ENCODE assay signal across 16 cellular contexts in the genomic region with DNA sequence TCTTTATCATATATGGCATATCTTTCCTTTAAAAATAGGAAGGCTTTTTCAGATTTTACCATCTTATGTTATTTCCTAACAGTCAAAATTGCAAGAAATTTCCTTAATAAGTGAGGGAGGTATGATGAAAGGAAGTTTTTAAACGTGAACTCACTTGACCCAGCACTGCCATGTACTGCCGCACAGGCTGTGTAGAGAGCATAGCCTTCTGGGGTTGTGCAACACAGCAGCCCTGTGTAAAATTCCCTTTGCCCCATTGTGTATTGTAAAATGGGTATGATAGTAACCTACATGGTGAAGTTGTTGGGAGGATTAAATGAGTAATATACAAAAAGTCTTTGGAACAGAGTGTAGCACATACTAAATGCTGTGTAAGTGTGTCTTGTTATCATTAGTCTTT.
DNase-seq lines count a peak whose midpoint lies in the region; ATAC-seq, FAIRE-seq and TF ChIP-seq lines count a peak whose summit lies in the region.
"Had no signal": no experiment of that assay in that cellular context is flagged by ENCODE, and none has a peak within 500 bp of the region (broad histone marks: within the 10 kb centered on the region; RNA-seq: fewer than 3 reads in every experiment).

No MANE protein-coding gene starts in this region.

- no peak for TF ChIP-seq CTCF in HepG2 (CRISPR knock-in tag; IDR thresholded peaks at IDR 0.05)
- no peak for TF ChIP-seq CTCF in right lobe of liver (IDR thresholded peaks at IDR 0.05)

- peaks cover 8 to 9% of the 10 kb centered on the region in 2 donors for H3K27me3 Mint-ChIP-seq in CD4-positive, alpha-beta memory T cell
- H3K27me3 Mint-ChIP-seq: CD4-positive, CD25-positive, alpha-beta regulatory T cell had no signal

- H3K27me3 ChIP-seq in HepG2 (ENCODE audit: control insufficient read depth in 1 of 2, insufficient read depth in 2 of 2, low read length in 2 of 2) (peaks cover 0 to 3% of the 10 kb centered on the region in 2 experiments; a peak in 1 of 5 replicates), right lobe of liver (no peaks in the 10 kb centered on the region)
- no peaks in the 10 kb centered on the region for H3K27me3 ChIP-seq in effector memory CD4-positive, alpha-beta T cell (replicated peaks; ENCODE audit: control insufficient read depth, insufficient read depth, low read length, poor library complexity, severe bottlenecking)
- no peaks in the 10 kb centered on the region for H3K27me3 ChIP-seq in CD4-positive, alpha-beta memory T cell (ENCODE audit: insufficient read depth, low read length)

- H3K4me2 ChIP-seq in HepG2 (ENCODE audit: low read depth, low read length): no peak overlapping the region

- no peak overlapping the region for H3K27ac Mint-ChIP-seq in CD4-positive, alpha-beta memory T cell
- H3K27ac Mint-ChIP-seq: CD4-positive, CD25-positive, alpha-beta regulatory T cell had no signal

- FAIRE-seq in HepG2 (lab: Jason Lieb, UNC): no peak
- FAIRE-seq: A204.1, GM12892, HTR-8/SVneo had no signal

- no peaks in the 10 kb centered on the region for H4K20me1 ChIP-seq in HepG2 (ENCODE audit: insufficient read depth, low read length)

- H3K9ac ChIP-seq in HepG2 (ENCODE audit: insufficient read depth, low read depth, low read length): no peak overlapping the region

- H3K4me1 Mint-ChIP-seq in CD4-positive, alpha-beta memory T cell: peaks cover 0 to 12% (median 7%) of the 10 kb centered on the region in 4 donors

- H3K9me3 Mint-ChIP-seq in CD4-positive, alpha-beta memory T cell: peaks cover 0 to 4% (median under 1%) of the 10 kb centered on the region in 8 donors

- POLR2A ChIA-PET in HepG2 (lab: Yijun Ruan, JAX): no interaction called here
- POLR2A ChIA-PET in CD4-positive, alpha-beta memory T cell (lab: Charles Lee; ENCODE audit: partially characterized antibody): no interaction called here

- no peak overlapping the region for H2AFZ ChIP-seq in HepG2 (ENCODE audit: low read length)

- no peaks in the 10 kb centered on the region for H3K36me3 Mint-ChIP-seq in CD4-positive, alpha-beta memory T cell

- intact Hi-C loops in HepG2 (cut with micrococcal nuclease; ENCODE audit: unreplicated experiment): no loop called here
- intact Hi-C loops in right lobe of liver (cut with DNase I): no loop called here
- intact Hi-C loops in CD4-positive, alpha-beta memory T cell (cut with micrococcal nuclease): no loop called here

- BruUV-seq in HepG2 (replicated peaks; lab: Mats Ljungman, UMichigan): no TSS peak

- H3K36me3 ChIP-seq in HepG2 (replicated peaks in 1 of 2; ENCODE audit: control insufficient read depth in 1 of 2, insufficient read depth in 2 of 2, low read length in 2 of 2) (no peaks in the 10 kb centered on the region), right lobe of liver (no peaks in the 10 kb centered on the region)
- H3K36me3 ChIP-seq in effector memory CD4-positive, alpha-beta T cell (ENCODE audit: control insufficient read depth, insufficient read depth, low read length): no peaks in the 10 kb centered on the region
- no peaks in the 10 kb centered on the region for H3K36me3 ChIP-seq in CD4-positive, alpha-beta memory T cell (ENCODE audit: insufficient read depth, low read length)

- no peaks in the 10 kb centered on the region for H3K4me1 ChIP-seq in HepG2 (ENCODE audit: insufficient read depth, low read length)
- H3K4me1 ChIP-seq in right lobe of liver: no peaks in the 10 kb centered on the region
- H3K4me1 ChIP-seq in effector memory CD4-positive, alpha-beta T cell (ENCODE audit: control insufficient read depth, insufficient read depth, low read length, poor library complexity, severe bottlenecking): no peaks in the 10 kb centered on the region
- H3K4me1 ChIP-seq in CD4-positive, alpha-beta memory T cell (ENCODE audit: insufficient read depth, low read length): peaks cover 13% of the 10 kb centered on the region

- in situ Hi-C loops in HepG2 (cut with HindIII; ENCODE audit: extremely low pct_ligation_motif_present, low pct_unique_long_range_greater_than_20kb): no loop called here

- no peaks in the 10 kb centered on the region for H3K79me2 ChIP-seq in HepG2 (ENCODE audit: insufficient read depth, low read length)

- ATAC-seq in HepG2 (0 out of 3 replicates have a peak, but pooled peaks have one; percentile 36), right lobe of liver (no peak)
- ATAC-seq: HCT116 had no signal

- TF ChIP-seq RAD21 in HepG2 (CRISPR knock-in tag; IDR thresholded peaks at IDR 0.05): no peak

- no peak overlapping the region for H3K27ac ChIP-seq in HepG2 (ENCODE audit: extremely low read length, insufficient read depth, low read length)
- no peak overlapping the region for H3K27ac ChIP-seq in right lobe of liver
- H3K27ac ChIP-seq in effector memory CD4-positive, alpha-beta T cell (ENCODE audit: insufficient read depth, low read length, poor library complexity, severe bottlenecking): no peak overlapping the region
- no peak overlapping the region for H3K27ac ChIP-seq in CD4-positive, alpha-beta memory T cell (ENCODE audit: low read depth, low read length)

- H3K4me3 ChIP-seq in HepG2 (replicated peaks in 1 of 3; ENCODE audit: insufficient read depth in 1 of 3, low read depth in 2 of 3, low read length in 3 of 3): no peak overlapping the region
- no peak overlapping the region for H3K4me3 ChIP-seq in right lobe of liver
- H3K4me3 ChIP-seq in effector memory CD4-positive, alpha-beta T cell (ENCODE audit: insufficient read depth, low read depth, low read length, poor library complexity, severe bottlenecking): no peak overlapping the region
- no peak overlapping the region for H3K4me3 ChIP-seq in CD4-positive, alpha-beta memory T cell (ENCODE audit: low read length in 2 of 2)

- CTCF ChIA-PET in HepG2 (lab: Yijun Ruan, JAX; ENCODE audit: low intra/inter-chr PET ratio, low total read pairs): no interaction called here
- CTCF ChIA-PET in CD4-positive, alpha-beta memory T cell (lab: Charles Lee; ENCODE audit: partially characterized antibody): no interaction called here

- H3K9me3 ChIP-seq in HepG2 (ENCODE audit: low read length) (no peaks in the 10 kb centered on the region), right lobe of liver (no peaks in the 10 kb centered on the region)
- H3K9me3 ChIP-seq in effector memory CD4-positive, alpha-beta T cell (ENCODE audit: control insufficient read depth, low read length): no peaks in the 10 kb centered on the region
- H3K9me3 ChIP-seq in CD4-positive, alpha-beta memory T cell (ENCODE audit: control insufficient read depth in 1 of 2, low read length in 2 of 2): no peaks in the 10 kb centered on the region

- DNase-seq in HepG2 (ENCODE audit: low spot score): no peak
- DNase-seq in right lobe of liver: no peak
- peak; percentile 73 for DNase-seq in NCI-H82 (lab: John Stamatoyannopoulos, UW)
- DNase-seq in RPMI8226: peak; percentile 69
- DNase-seq in pons (ENCODE audit: low spot score): peak; percentile 43
- no peak for DNase-seq in T-helper 1 cell
- DNase-seq in effector memory CD4-positive, alpha-beta T cell: no peak
- no peak for DNase-seq in CD4-positive, alpha-beta memory T cell
- DNase-seq: Calu3; CD4-positive, CD25-positive, alpha-beta regulatory T cell; NCI-H1436 treated with DMSO at 0.1 percent for 48 hours; NCI-H2227 treated with DMSO at 0.1 percent for 48 hours had no signal

- no peak for TF ChIP-seq POLR2A in HepG2 (IDR thresholded peaks at IDR 0.05; ENCODE audit: insufficient read depth in 1 of 2, low read depth in 2 of 2, low read length in 2 of 2)
- no peak for TF ChIP-seq POLR2A in right lobe of liver (IDR thresholded peaks at IDR 0.05)

- 2% methylated on average over 2 of the region's 2 CpGs for WGBS in HepG2 (ENCODE audit: low lambda C conversion rate)
- WGBS in right lobe of liver (ENCODE audit: insufficient coverage, low coverage, low lambda C conversion rate, missing lambda C conversion rate): 20% methylated on average over 2 of the region's 2 CpGs

- H3K4me3 Mint-ChIP-seq in CD4-positive, alpha-beta memory T cell: no peak overlapping the region
- H3K4me3 Mint-ChIP-seq: CD4-positive, CD25-positive, alpha-beta regulatory T cell had no signal

- TF ChIP-seq EP300 in HepG2 (IDR thresholded peaks at IDR 0.05; ENCODE audit: low read depth in 2 of 2, low read length in 2 of 2): no peak
- TF ChIP-seq EP300 in HepG2 (CRISPR knock-in tag; IDR thresholded peaks at IDR 0.05; ENCODE audit: borderline replicate concordance): no peak

TF ChIP-seq in HepG2, 621 proteins besides CTCF, POLR2A, EP300 and RAD21:
- TF ChIP-seq CEBPB (IDR thresholded peaks at IDR 0.05; ENCODE audit: borderline replicate concordance, low read depth, low read length) (peak; percentile 59; the same call in 1 of the 2 replicates), ATF1 (CRISPR knock-in tag; IDR thresholded peaks at IDR 0.05) (no peak)
- TF ChIP-seq, protein P1, sequence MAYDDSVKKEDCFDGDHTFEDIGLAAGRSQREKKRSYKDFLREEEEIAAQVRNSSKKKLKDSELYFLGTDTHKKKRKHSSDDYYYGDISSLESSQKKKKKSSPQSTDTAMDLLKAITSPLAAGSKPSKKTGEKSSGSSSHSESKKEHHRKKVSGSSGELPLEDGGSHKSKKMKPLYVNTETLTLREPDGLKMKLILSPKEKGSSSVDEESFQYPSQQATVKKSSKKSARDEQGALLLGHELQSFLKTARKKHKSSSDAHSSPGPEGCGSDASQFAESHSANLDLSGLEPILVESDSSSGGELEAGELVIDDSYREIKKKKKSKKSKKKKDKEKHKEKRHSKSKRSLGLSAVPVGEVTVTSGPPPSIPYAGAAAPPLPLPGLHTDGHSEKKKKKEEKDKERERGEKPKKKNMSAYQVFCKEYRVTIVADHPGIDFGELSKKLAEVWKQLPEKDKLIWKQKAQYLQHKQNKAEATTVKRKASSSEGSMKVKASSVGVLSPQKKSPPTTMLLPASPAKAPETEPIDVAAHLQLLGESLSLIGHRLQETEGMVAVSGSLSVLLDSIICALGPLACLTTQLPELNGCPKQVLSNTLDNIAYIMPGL (CRISPR knock-in tag; IDR thresholded peaks at IDR 0.05; ENCODE audit: borderline replicate concordance in 1 of 2, low read depth in 1 of 2): no peak

Comparison
In these comparisons a context has a peak if more than half of its experiments do, and no peak if none do; other contexts are left out.
1. DNase-seq: peak in NCI-H82 (single experiment), RPMI8226 (single experiment) and pons (single experiment); none in HepG2 (single experiment), right lobe of liver (0 of 3), T-helper 1 cell (0 of 5), effector memory CD4-positive, alpha-beta T cell (0 of 3) and CD4-positive, alpha-beta memory T cell (0 of 5).